In the genomic region with DNA sequence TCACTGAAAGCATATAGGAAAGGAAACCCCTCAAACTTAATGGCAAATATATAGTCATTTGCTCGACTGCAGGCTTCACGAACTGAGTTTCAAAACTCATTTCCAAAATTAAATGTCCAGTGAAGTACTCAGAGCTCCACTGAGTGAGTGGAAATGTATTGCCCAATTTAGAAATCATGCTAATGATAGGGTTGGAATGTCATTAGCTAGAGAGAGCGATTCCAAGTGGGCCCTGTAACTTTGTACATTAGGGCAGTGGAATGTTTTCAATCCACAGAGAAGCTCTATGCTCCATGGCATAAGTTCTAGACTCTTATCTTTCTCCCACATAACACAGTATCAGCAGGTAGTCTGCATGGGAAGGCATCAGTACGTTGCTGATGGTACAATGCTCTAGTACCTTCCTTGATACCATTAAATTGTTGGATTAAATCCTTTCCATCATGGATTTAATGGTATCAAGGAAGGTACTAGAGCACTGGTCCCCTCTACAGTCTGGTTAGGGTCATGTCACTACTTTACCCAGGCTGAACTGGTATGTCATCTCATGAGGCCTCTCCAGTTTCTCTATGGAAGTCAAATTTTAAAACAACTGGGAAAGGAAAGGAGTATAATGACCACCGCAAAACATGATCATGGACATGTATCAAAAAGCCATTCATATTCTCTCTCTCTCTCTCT, we compare ENCODE assay signal across 14 cellular contexts.
A peak's percentile ranks its signal among the peaks of the same experiment; 100 is the strongest.
DNase-seq lines count a peak whose midpoint lies in the region; ATAC-seq and TF ChIP-seq lines count a peak whose summit lies in the region.
"Had no signal": no experiment of that assay in that cellular context is flagged by ENCODE, and none has a peak within 500 bp of the region (broad histone marks: within the 10 kb centered on the region; RNA-seq: fewer than 3 reads in every experiment).

No MANE protein-coding gene starts in this region.

- no peaks in the 10 kb centered on the region for H3K4me1 ChIP-seq in endodermal cell (ENCODE audit: control insufficient read depth, insufficient read depth, low read length)
- peaks cover 0 to 31% (median 3%) of the 10 kb centered on the region in 9 donors for H3K4me1 ChIP-seq in heart right ventricle
- H3K4me1 ChIP-seq in right cardiac atrium (ENCODE audit: control insufficient read depth, insufficient read depth, low read length): peaks cover 1% of the 10 kb centered on the region
- no peaks in the 10 kb centered on the region for H3K4me1 ChIP-seq in upper lobe of right lung

- H3K4me3 ChIP-seq in endodermal cell (ENCODE audit: low read length) (no peak overlapping the region), heart right ventricle (no peak overlapping the region), right cardiac atrium (ENCODE audit: low read length) (no peak overlapping the region), upper lobe of right lung (no peak overlapping the region)
- H3K4me3 ChIP-seq: GM23338 had no signal

- H3K27ac ChIP-seq in endodermal cell (ENCODE audit: low read depth, low read length) (no peak overlapping the region), heart right ventricle (peak overlapping the region in 8 of 10 donors; percentile 15 to 74 (median 64)), right cardiac atrium (ENCODE audit: low read length) (peak overlapping the region; percentile 79), upper lobe of right lung (no peak overlapping the region)

- H3K9me3 ChIP-seq in endodermal cell (ENCODE audit: control insufficient read depth, low read length) (no peaks in the 10 kb centered on the region), heart right ventricle (peaks cover 0 to 3% (median 0%) of the 10 kb centered on the region in 11 donors), right cardiac atrium (ENCODE audit: control insufficient read depth, low read length) (no peaks in the 10 kb centered on the region), upper lobe of right lung (no peaks in the 10 kb centered on the region)

- no peak overlapping the region for H3K27ac Mint-ChIP-seq in endodermal cell
- H3K27ac Mint-ChIP-seq: B cell; CD4-positive, alpha-beta T cell; GM23338; H9 had no signal

- H3K4me3 Mint-ChIP-seq in endodermal cell: no peak overlapping the region
- H3K4me3 Mint-ChIP-seq: B cell; CD4-positive, alpha-beta T cell; GM23338; H9 had no signal

- peak; percentile 54 to 96 (median 88) for ATAC-seq in heart right ventricle
- ATAC-seq in right cardiac atrium: peak; percentile 74 to 78
- ATAC-seq in upper lobe of right lung: peak; percentile 21
- ATAC-seq: GM23338 had no signal

- no peaks in the 10 kb centered on the region for H3K4me1 Mint-ChIP-seq in endodermal cell
- H3K4me1 Mint-ChIP-seq: B cell had no signal

- H3K36me3 ChIP-seq in endodermal cell (ENCODE audit: control insufficient read depth, insufficient read depth, low read length) (no peaks in the 10 kb centered on the region), heart right ventricle (peaks cover 0 to 61% (median 4%) of the 10 kb centered on the region in 9 donors), upper lobe of right lung (no peaks in the 10 kb centered on the region)

- no peaks in the 10 kb centered on the region for H3K36me3 Mint-ChIP-seq in endodermal cell (ENCODE audit: low read depth)

- peak; percentile 27 for TF ChIP-seq CTCF in endodermal cell (conservative IDR thresholded peaks at IDR 0.05)
- peak in 1 of 9 donors; percentile 12 for TF ChIP-seq CTCF in heart right ventricle (IDR thresholded peaks at IDR 0.05)
- no peak for TF ChIP-seq CTCF in upper lobe of right lung (IDR thresholded peaks at IDR 0.05)

- 91% methylated on average over 5 of the region's 5 CpGs; no CpG with 5 or more reads in 1 of the 2 experiments for WGBS in endodermal cell (ENCODE audit: insufficient coverage in 1 of 2, insufficient read length in 1 of 2), 2 experiments
- 54 to 67% methylated on average over 5 of the region's 5 CpGs for WGBS in heart right ventricle, 2 donors
- 68% methylated on average over 5 of the region's 5 CpGs for WGBS in right cardiac atrium

- H3K27me3 ChIP-seq in endodermal cell (ENCODE audit: control insufficient read depth, insufficient read depth, low read length, poor library complexity, severe bottlenecking): no peaks in the 10 kb centered on the region
- no peaks in the 10 kb centered on the region for H3K27me3 ChIP-seq in heart right ventricle
- no peaks in the 10 kb centered on the region for H3K27me3 ChIP-seq in right cardiac atrium (ENCODE audit: control insufficient read depth, insufficient read depth)
- H3K27me3 ChIP-seq in upper lobe of right lung: no peaks in the 10 kb centered on the region

- intact Hi-C loops in heart right ventricle (cut with DNase I): no loop called here
- intact Hi-C loops in right cardiac atrium (cut with DNase I): no loop called here
- intact Hi-C loops in upper lobe of right lung (cut with DNase I): no loop called here

- peaks cover 2% of the 10 kb centered on the region for H3K9me3 Mint-ChIP-seq in endodermal cell
- H3K9me3 Mint-ChIP-seq: CD4-positive, alpha-beta T cell had no signal

- H3K9ac ChIP-seq in endodermal cell (ENCODE audit: extremely low read depth, low read length, poor library complexity, severe bottlenecking): no peak overlapping the region

- no peak for DNase-seq in endodermal cell
- no peak for DNase-seq in heart right ventricle
- no peak for DNase-seq in right cardiac atrium
- no peak for DNase-seq in upper lobe of right lung
- DNase-seq in NOMO-1 treated with dmso at 0.1 percent for 144 hours (lab: John Stamatoyannopoulos, UW; ENCODE audit: unreplicated experiment): no peak
- no peak for DNase-seq in stimulated activated CD4-positive, alpha-beta T cell treated with anti-CD3 and anti-CD28 coated beads, Interleukin-4, amount 100 ng/mL, for 1 hour
- no peak for DNase-seq in hippocampal formation (lab: John Stamatoyannopoulos, UW)
- DNase-seq: C1 segment of cervical spinal cord; Calu3; CD4-positive, alpha-beta T cell; DMS 273 treated with DMSO at 0.1 percent for 48 hours; H9 had no signal

- no peaks in the 10 kb centered on the region for H3K27me3 Mint-ChIP-seq in endodermal cell (ENCODE audit: insufficient read depth)
- H3K27me3 Mint-ChIP-seq: B cell; CD4-positive, alpha-beta T cell had no signal

Comparison
In these comparisons a context has a peak if more than half of its experiments do, and no peak if none do; other contexts are left out.
1. H3K27ac ChIP-seq: peak in heart right ventricle (8 of 10) and right cardiac atrium (single experiment); none in endodermal cell (single experiment) and upper lobe of right lung (single experiment).
2. ATAC-seq: peak in every context shown above with its lines; median percentile 88 in heart right ventricle; 76 in right cardiac atrium; 21 in upper lobe of right lung.